18 cellular contexts compared by ENCODE assay signal in genomic region chr3:29079358-29079757, GRCh38.
"Had no signal": no experiment of that assay in that cellular context is flagged by ENCODE, and none has a peak within 500 bp of the region (broad histone marks: within the 10 kb centered on the region; RNA-seq: fewer than 3 reads in every experiment).

No MANE protein-coding gene starts in this region.

- H3K27me3 ChIP-seq: esophagus squamous epithelium, foreskin keratinocyte, hepatocyte, right atrium auricular region, sigmoid colon, stomach, transverse colon had no signal

- H3K9me3 ChIP-seq: esophagus squamous epithelium, right atrium auricular region, sigmoid colon, stomach, thoracic aorta, transverse colon had no signal

- H3K79me2 ChIP-seq: hepatocyte had no signal

- H3K4me1 ChIP-seq: esophagus squamous epithelium, foreskin keratinocyte, right atrium auricular region, transverse colon had no signal

- DNase-seq: dermis blood vessel endothelial cell; esophagus squamous epithelium; foreskin keratinocyte; head of caudate nucleus; kidney glomerular epithelial cell; mesendoderm; naive B cell; nephron progenitor cell; sigmoid colon; small intestine; stimulated activated CD4-positive, alpha-beta T cell treated with anti-CD3 and anti-CD28 coated beads, Interleukin-12 subunit alpha, Interleukin-12 subunit beta, amount 100 ng/mL, for 4 hours; stimulated activated naive CD4-positive, alpha-beta T cell; stomach; substantia nigra; transverse colon had no signal

- H3K36me3 ChIP-seq: esophagus squamous epithelium, right atrium auricular region, sigmoid colon, stomach, thoracic aorta, transverse colon had no signal

- H2AFZ ChIP-seq: hepatocyte had no signal

- H3K27ac ChIP-seq: esophagus squamous epithelium, foreskin keratinocyte, hepatocyte, right atrium auricular region, sigmoid colon, stomach, thoracic aorta, transverse colon had no signal

- H3K4me2 ChIP-seq: hepatocyte had no signal

- H3K4me3 ChIP-seq: esophagus squamous epithelium, hepatocyte, right atrium auricular region, sigmoid colon, stomach, thoracic aorta, transverse colon had no signal
